ENCODE assay signal across 1 cellular context in the genomic region with DNA sequence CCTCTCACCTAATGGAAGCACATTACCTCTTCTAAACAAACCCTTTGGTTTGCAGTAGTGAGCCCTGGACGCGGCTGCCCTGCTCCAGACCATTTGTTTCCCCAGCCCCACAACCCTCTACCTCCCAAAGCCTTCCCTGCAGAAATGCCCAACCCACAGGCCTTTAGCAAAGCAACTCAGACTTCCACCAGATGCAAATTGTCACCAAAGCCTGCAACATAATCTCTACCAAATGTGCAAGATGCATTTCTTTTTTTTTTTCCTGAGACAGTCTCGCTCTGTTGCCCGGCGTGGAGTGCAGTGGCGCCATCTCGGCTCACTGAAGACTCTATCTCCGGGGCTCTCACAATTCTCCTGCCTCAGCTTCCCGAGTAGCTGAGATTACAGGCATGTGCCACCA.
TF ChIP-seq lines count a peak whose summit lies in the region.

No MANE protein-coding gene starts in this region.

TF ChIP-seq in IMR-90, 13 proteins besides CTCF, POLR2A, EP300 and RAD21:
- TF ChIP-seq MAZ (IDR thresholded peaks at IDR 0.05; ENCODE audit: borderline replicate concordance, low read depth, low read length): no peak
- TF ChIP-seq MXI1 (IDR thresholded peaks at IDR 0.05; ENCODE audit: borderline replicate concordance, low read depth, low read length): no peak
